Comparison of ENCODE assay signal across 9 cellular contexts in the genomic region with DNA sequence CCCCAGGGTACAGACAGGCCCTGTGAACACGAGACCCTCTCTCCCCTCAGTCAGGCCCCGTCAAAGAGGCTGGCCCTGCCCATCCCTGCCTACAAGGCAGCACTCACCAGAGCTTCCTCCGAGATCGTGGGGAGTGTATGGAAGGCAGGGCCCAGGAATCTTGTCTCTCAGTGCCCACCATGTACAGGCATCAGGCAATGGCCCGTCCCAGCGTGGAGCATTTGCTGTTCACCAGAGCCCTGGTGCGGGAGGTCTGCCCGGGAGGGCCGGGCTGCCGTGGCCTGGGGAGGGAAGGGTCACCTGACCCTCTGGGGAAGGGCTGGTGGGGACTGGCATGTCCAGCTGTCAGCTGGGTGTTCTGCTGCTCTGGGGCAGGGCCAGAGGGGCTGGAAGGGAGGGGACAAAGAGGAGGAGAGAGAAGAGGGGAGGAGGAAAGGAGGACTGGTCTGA. TPM values are rescaled to one million over a fixed set of nuclear protein-coding genes. Genes with fewer than 3 reads are reported as not detected.
DNase-seq lines count a peak whose midpoint lies in the region; ATAC-seq, FAIRE-seq and TF ChIP-seq lines count a peak whose summit lies in the region.
"Had no signal": no experiment of that assay in that cellular context is flagged by ENCODE, and none has a peak within 500 bp of the region (broad histone marks: within the 10 kb centered on the region; RNA-seq: fewer than 3 reads in every experiment).

A gene with protein sequence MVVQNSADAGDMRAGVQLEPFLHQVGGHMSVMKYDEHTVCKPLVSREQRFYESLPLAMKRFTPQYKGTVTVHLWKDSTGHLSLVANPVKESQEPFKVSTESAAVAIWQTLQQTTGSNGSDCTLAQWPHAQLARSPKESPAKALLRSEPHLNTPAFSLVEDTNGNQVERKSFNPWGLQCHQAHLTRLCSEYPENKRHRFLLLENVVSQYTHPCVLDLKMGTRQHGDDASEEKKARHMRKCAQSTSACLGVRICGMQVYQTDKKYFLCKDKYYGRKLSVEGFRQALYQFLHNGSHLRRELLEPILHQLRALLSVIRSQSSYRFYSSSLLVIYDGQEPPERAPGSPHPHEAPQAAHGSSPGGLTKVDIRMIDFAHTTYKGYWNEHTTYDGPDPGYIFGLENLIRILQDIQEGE (minus strand): TSS at position 255 of the 450 bp plus-strand sequence. CDS start 11,429 bp downstream, outside the sequence.

- 0% methylated on average over 8 of the region's 10 CpGs for WGBS in HepG2 (ENCODE audit: low lambda C conversion rate)

- no peaks in the 10 kb centered on the region for H3K79me2 ChIP-seq in HepG2 (ENCODE audit: insufficient read depth, low read length)

- CTCF ChIA-PET in HepG2 (lab: Yijun Ruan, JAX; ENCODE audit: low intra/inter-chr PET ratio, low total read pairs): interaction anchor here (5.7 kb wide), 1 partner anchor 17 kb away, joined by 77 read pairs; no protein-coding TSS in a partner anchor

- H3K36me3 ChIP-seq in HepG2 (replicated peaks in 1 of 2; ENCODE audit: control insufficient read depth in 1 of 2, insufficient read depth in 2 of 2, low read length in 2 of 2): no peaks in the 10 kb centered on the region
- H3K36me3 ChIP-seq in skeletal muscle satellite cell (ENCODE audit: insufficient read depth, low read length): peaks cover 6% of the 10 kb centered on the region
- no peaks in the 10 kb centered on the region for H3K36me3 ChIP-seq in effector memory CD4-positive, alpha-beta T cell (ENCODE audit: control insufficient read depth, insufficient read depth, low read length)

- H3K27ac ChIP-seq in dorsolateral prefrontal cortex: peak within 1 kb of the TSS; percentile 52 to 99 (median 94)
- no peak within 1 kb of the TSS for H3K27ac ChIP-seq in HepG2 (ENCODE audit: extremely low read length, insufficient read depth, low read length)
- H3K27ac ChIP-seq in effector memory CD4-positive, alpha-beta T cell (ENCODE audit: insufficient read depth, low read length, poor library complexity, severe bottlenecking): no peak within 1 kb of the TSS

- H3K9me3 ChIP-seq in HepG2 (ENCODE audit: low read length) (no peaks in the 10 kb centered on the region), skeletal muscle satellite cell (replicated peaks; ENCODE audit: low read length) (no peaks in the 10 kb centered on the region)
- no peaks in the 10 kb centered on the region for H3K9me3 ChIP-seq in effector memory CD4-positive, alpha-beta T cell (ENCODE audit: control insufficient read depth, low read length)

- in situ Hi-C loops in HepG2 (cut with HindIII; ENCODE audit: extremely low pct_ligation_motif_present, low pct_unique_long_range_greater_than_20kb): no loop called here

- H3K4me2 ChIP-seq in HepG2 (ENCODE audit: low read depth, low read length) (peak within 1 kb of the TSS; percentile 59), skeletal muscle satellite cell (ENCODE audit: low read length) (peak within 1 kb of the TSS; percentile 84)

- TF ChIP-seq EP300 in HepG2 (IDR thresholded peaks at IDR 0.05; ENCODE audit: low read depth in 2 of 2, low read length in 2 of 2): no peak
- no peak for TF ChIP-seq EP300 in HepG2 (CRISPR knock-in tag; IDR thresholded peaks at IDR 0.05; ENCODE audit: borderline replicate concordance)

- BruUV-seq in HepG2 (replicated peaks; lab: Mats Ljungman, UMichigan): no TSS peak

- H3K4me3 ChIP-seq in dorsolateral prefrontal cortex (peak within 1 kb of the TSS in 58 of 59 donors; percentile 26 to 79 (median 57)), HepG2 (replicated peaks in 1 of 3; ENCODE audit: insufficient read depth in 1 of 3, low read depth in 2 of 3, low read length in 3 of 3) (peak within 1 kb of the TSS in 1 of 3 experiments; percentile 19; a peak in 1 of 6 replicates), skeletal muscle satellite cell (ENCODE audit: low read length) (peak within 1 kb of the TSS; percentile 79)
- no peak within 1 kb of the TSS for H3K4me3 ChIP-seq in effector memory CD4-positive, alpha-beta T cell (ENCODE audit: insufficient read depth, low read depth, low read length, poor library complexity, severe bottlenecking)

- no peak for TF ChIP-seq POLR2A in HepG2 (IDR thresholded peaks at IDR 0.05; ENCODE audit: insufficient read depth in 1 of 2, low read depth in 2 of 2, low read length in 2 of 2)

- H4K20me1 ChIP-seq in HepG2 (ENCODE audit: insufficient read depth, low read length): no peaks in the 10 kb centered on the region

- POLR2A ChIA-PET in HepG2 (lab: Yijun Ruan, JAX): interaction anchor here (4.5 to 4.6 kb wide), 2 partner anchors 14 to 36 kb away, joined by 34 to 48 read pairs; a partner anchor contains a TSS

- no peak for TF ChIP-seq RAD21 in HepG2 (CRISPR knock-in tag; IDR thresholded peaks at IDR 0.05)

- intact Hi-C loops in dorsolateral prefrontal cortex (cut with DNase I): loop anchor here in 1 of 2 donors (2.0 to 10.0 kb wide), 2 partner anchors 36 to 408 kb away; a partner anchor contains a TSS
- intact Hi-C loops in HepG2 (cut with micrococcal nuclease; ENCODE audit: unreplicated experiment): no loop called here

- DNase-seq in HK-2 (ENCODE audit: unreplicated experiment) (peak; percentile 43), dorsolateral prefrontal cortex (peak in 9 of 10 donors; percentile 71 to 93 (median 90)), HepG2 (ENCODE audit: low spot score) (no peak), NCI-H2196 (lab: John Stamatoyannopoulos, UW; ENCODE audit: unreplicated experiment) (no peak), Kasumi-1 (lab: John Stamatoyannopoulos, UW) (no peak)
- no peak for DNase-seq in effector memory CD4-positive, alpha-beta T cell
- DNase-seq in activated CD4-positive, CD25-positive, alpha-beta regulatory T cell treated with anti-CD3 and anti-CD28 coated beads, Interleukin-2, amount 50 U/mL, for 72 hours: no peak
- DNase-seq: NCI-H2107 had no signal

- H3K27me3 ChIP-seq in dorsolateral prefrontal cortex: no peaks in the 10 kb centered on the region
- H3K27me3 ChIP-seq in HepG2 (ENCODE audit: control insufficient read depth in 1 of 2, insufficient read depth in 2 of 2, low read length in 2 of 2): peaks cover 4 to 48% of the 10 kb centered on the region in 2 experiments; a peak in 4 of 5 replicates
- no peaks in the 10 kb centered on the region for H3K27me3 ChIP-seq in skeletal muscle satellite cell (ENCODE audit: control insufficient read depth, insufficient read depth, low read length)
- H3K27me3 ChIP-seq in effector memory CD4-positive, alpha-beta T cell (replicated peaks; ENCODE audit: control insufficient read depth, insufficient read depth, low read length, poor library complexity, severe bottlenecking): peaks cover 3% of the 10 kb centered on the region

- peaks cover 57% of the 10 kb centered on the region for H3K4me1 ChIP-seq in HepG2 (ENCODE audit: insufficient read depth, low read length)
- peaks cover 81% of the 10 kb centered on the region for H3K4me1 ChIP-seq in skeletal muscle satellite cell (ENCODE audit: control insufficient read depth, insufficient read depth, low read length)
- H3K4me1 ChIP-seq in effector memory CD4-positive, alpha-beta T cell (ENCODE audit: control insufficient read depth, insufficient read depth, low read length, poor library complexity, severe bottlenecking): no peaks in the 10 kb centered on the region

- no peak for FAIRE-seq in HepG2 (lab: Jason Lieb, UNC)

- no peak within 1 kb of the TSS for H2AFZ ChIP-seq in HepG2 (ENCODE audit: low read length)

- peak in 1 of 56 donors; percentile 8 for TF ChIP-seq CTCF in dorsolateral prefrontal cortex (IDR thresholded peaks at IDR 0.05 in 54 of 56, conservative IDR thresholded peaks at IDR 0.05 in 2 of 56; ENCODE audit: low read depth in 1 of 56, partially characterized antibody in 56 of 56)
- TF ChIP-seq CTCF in HepG2 (CRISPR knock-in tag; IDR thresholded peaks at IDR 0.05): no peak

- no peak within 1 kb of the TSS for H3K9ac ChIP-seq in HepG2 (ENCODE audit: insufficient read depth, low read depth, low read length)
- H3K9ac ChIP-seq in skeletal muscle satellite cell (ENCODE audit: low read depth, low read length): peak within 1 kb of the TSS; percentile 89

- ATAC-seq in HepG2: peak; percentile 8

RNA-seq across cellular contexts. Expression of the gene that starts here (rescaled TPM):
- 10 to 100 TPM in 52 of 120 experiments, 1 to 10 TPM in 68; 1.1 to 55.5 (median 9.0) TPM for total RNA-seq in dorsolateral prefrontal cortex
- total RNA-seq in HepG2 (2016; rRNA removed; fragmentation: Illumina TruSeq; extraction: Trizol): 0.11 and 0.44 TPM in 2 replicates
- total RNA-seq in HepG2 (2016; cell fraction: cytosol; rRNA removed; fragmentation: Illumina TruSeq; extraction: Trizol; ENCODE audit: low read depth): 0.18 and 0.40 TPM in 2 replicates
- 0.28 and 0.52 TPM in 2 replicates for total RNA-seq in HepG2 (2016; cell fraction: insoluble cytoplasmic fraction; rRNA removed; fragmentation: Illumina TruSeq; extraction: Trizol)
- 0.17 TPM in 1 of 2 replicates, not detected in the other for total RNA-seq in HepG2 (2016; cell fraction: membrane; rRNA removed; fragmentation: Illumina TruSeq; extraction: Trizol)
- 0.53 TPM in 2 replicates for total RNA-seq in HepG2 (2016; cell fraction: nucleus; rRNA removed; fragmentation: Illumina TruSeq; extraction: Trizol)
- polyA plus RNA-seq in HepG2 (2011; rRNA removed): 0.18 and 0.48 TPM in 2 replicates
- polyA plus RNA-seq in HepG2 (2011; cell fraction: cytosol; rRNA removed): 0.16 and 0.22 TPM in 2 replicates
- polyA plus RNA-seq in HepG2 (2011; cell fraction: nucleus; rRNA removed): 0.63 and 0.76 TPM in 2 replicates
- polyA plus RNA-seq in HepG2 (2012): 0.13 TPM in 1 of 2 replicates, not detected in the other
- 0.20 and 0.21 TPM in 2 replicates for polyA plus RNA-seq in HepG2 (2016; cell fraction: cytosol; fragmentation: Illumina TruSeq; extraction: Trizol; ENCODE audit: low read depth)
- 0.20 and 0.22 TPM in 2 replicates for polyA plus RNA-seq in HepG2 (2016; cell fraction: insoluble cytoplasmic fraction; fragmentation: Illumina TruSeq; extraction: Trizol; ENCODE audit: low read depth)
- 0.86 TPM in 1 of 2 replicates, not detected in the other for polyA plus RNA-seq in HepG2 (2016; cell fraction: membrane; fragmentation: Illumina TruSeq; extraction: Trizol; ENCODE audit: low read depth)
- 0.40 and 0.75 TPM in 2 replicates for polyA plus RNA-seq in HepG2 (2016; cell fraction: nucleus; fragmentation: Illumina TruSeq; extraction: Trizol; ENCODE audit: insufficient read depth, low read depth)
- 0.18 TPM in 1 of 2 replicates, not detected in the other for polyA minus RNA-seq in HepG2 (2011; rRNA and poly(A)+ RNA removed; ENCODE audit: low replicate concordance)
- polyA minus RNA-seq in HepG2 (2011; cell fraction: cytosol; rRNA and poly(A)+ RNA removed): 0.30 TPM in 1 of 2 replicates, not detected in the other
- polyA minus RNA-seq in HepG2 (2011; cell fraction: nucleus; rRNA and poly(A)+ RNA removed): 0.62 TPM in 1 of 2 replicates, not detected in the other
- total RNA-seq in skeletal muscle satellite cell (2012; rRNA removed): 0.51 and 2.6 TPM in 2 replicates

Comparison
In these comparisons a context has a peak if more than half of its experiments do, and no peak if none do; other contexts are left out.
1. Peak in ATAC-seq and H3K4me2 ChIP-seq in HepG2; RNA of the gene not detected or under 1 TPM.
2. DNase-seq: peak in HK-2 (single experiment) and dorsolateral prefrontal cortex (9 of 10); none in HepG2 (single experiment), NCI-H2196 (single experiment), Kasumi-1 (0 of 2), effector memory CD4-positive, alpha-beta T cell (0 of 3) and activated CD4-positive, CD25-positive, alpha-beta regulatory T cell treated with anti-CD3 and anti-CD28 coated beads, Interleukin-2, amount 50 U/mL, for 72 hours (single experiment).
3. H3K27ac ChIP-seq: peak in dorsolateral prefrontal cortex (59 of 59); none in HepG2 (single experiment) and effector memory CD4-positive, alpha-beta T cell (single experiment).